Comparison of ENCODE assay signal across 8 cellular contexts in genomic region chr5:181259974-181260719, GRCh38. TPM values are rescaled to one million over a fixed set of nuclear protein-coding genes. Genes with fewer than 3 reads are reported as not detected.
DNase-seq lines count a peak whose midpoint lies in the region; ATAC-seq, FAIRE-seq and TF ChIP-seq lines count a peak whose summit lies in the region.

No MANE protein-coding gene starts in this region.

- peaks cover 26% of the 10 kb centered on the region for H4K20me1 ChIP-seq in GM23338 (replicated peaks; ENCODE audit: insufficient read depth)
- peaks cover 43% of the 10 kb centered on the region for H4K20me1 ChIP-seq in hepatocyte (ENCODE audit: insufficient read depth, poor library complexity, severe bottlenecking)

- TF ChIP-seq POLR2A in spleen (IDR thresholded peaks at IDR 0.05): no peak

- H3K79me2 ChIP-seq in GM23338 (replicated peaks; ENCODE audit: insufficient read depth): peaks cover 67% of the 10 kb centered on the region
- H3K79me2 ChIP-seq in hepatocyte: peaks cover 70% of the 10 kb centered on the region

- H3K9me3 ChIP-seq in hepatocyte (ENCODE audit: low read depth) (no peaks in the 10 kb centered on the region), spleen (no peaks in the 10 kb centered on the region)

- H3K4me1 ChIP-seq in GM23338 (ENCODE audit: insufficient read depth) (peaks cover 17% of the 10 kb centered on the region), hepatocyte (ENCODE audit: insufficient read depth) (peaks cover 24% of the 10 kb centered on the region), spleen (peaks cover 38 to 65% (median 58%) of the 10 kb centered on the region in 6 donors)

- DNase-seq in GM23338 (ENCODE audit: low spot score) (no peak), hepatocyte (ENCODE audit: low spot score) (no peak), spleen (peak; percentile 65), NCI-H345 treated with DMSO at 0.1 percent for 48 hours (lab: John Stamatoyannopoulos, UW; ENCODE audit: unreplicated experiment) (no peak), D721Med (ENCODE audit: insufficient read length, low spot score) (no peak)
- DNase-seq in stimulated activated naive CD4-positive, alpha-beta T cell (lab: John Stamatoyannopoulos, UW): no peak

- H3K27ac Mint-ChIP-seq in GM23338: peak overlapping the region; percentile 60

- H3K4me2 ChIP-seq in GM23338: peak overlapping the region; percentile 100
- peak overlapping the region; percentile 91 for H3K4me2 ChIP-seq in hepatocyte

- no peak for FAIRE-seq in D721Med (lab: Jason Lieb, UNC)

- peaks cover 32% of the 10 kb centered on the region for H3K36me3 Mint-ChIP-seq in GM23338 (ENCODE audit: low read depth)

- TF ChIP-seq CTCF in GM23338 (conservative IDR thresholded peaks at IDR 0.05; ENCODE audit: low read depth in 2 of 2) (no peak), WI38 (IDR thresholded peaks at IDR 0.05; ENCODE audit: low read depth, low read length) (no peak), hepatocyte (IDR thresholded peaks at IDR 0.05; ENCODE audit: poor library complexity) (no peak), spleen (IDR thresholded peaks at IDR 0.05 in 8 of 11, conservative IDR thresholded peaks at IDR 0.05 in 3 of 11) (no peak), D721Med (IDR thresholded peaks at IDR 0.05; ENCODE audit: insufficient read depth, missing control alignments) (no peak)

- H3K4me1 Mint-ChIP-seq in GM23338: peaks cover 17% of the 10 kb centered on the region

- peaks cover 11% of the 10 kb centered on the region for H3K27me3 Mint-ChIP-seq in GM23338 (ENCODE audit: insufficient read depth, low read depth, poor library complexity)

- ATAC-seq in GM23338 (no peak), GM19324 (IDR thresholded peaks at IDR 0.05; ENCODE audit: low FRiP score, unreplicated experiment) (no peak)

- H3K27me3 ChIP-seq in GM23338 (ENCODE audit: insufficient read depth): no peaks in the 10 kb centered on the region
- no peaks in the 10 kb centered on the region for H3K27me3 ChIP-seq in hepatocyte
- H3K27me3 ChIP-seq in spleen (replicated peaks in 1 of 7): no peaks in the 10 kb centered on the region

- 6% methylated on average over 26 of the region's 26 CpGs for WGBS in hepatocyte (ENCODE audit: low lambda C conversion rate, missing lambda C conversion rate)
- WGBS in spleen, 5 donors: 3 to 6% (median 4%) methylated on average over 26 of the region's 26 CpGs

- H3K9me2 ChIP-seq in GM23338 (ENCODE audit: insufficient read depth): no peaks in the 10 kb centered on the region
- no peaks in the 10 kb centered on the region for H3K9me2 ChIP-seq in hepatocyte (replicated peaks; ENCODE audit: insufficient read depth)

- H3K27ac ChIP-seq in GM23338 (ENCODE audit: low read depth) (peak overlapping the region; percentile 74; the same call in 1 of the 2 replicates), hepatocyte (peak overlapping the region; percentile 99), spleen (peak overlapping the region; percentile 93 to 100 (median 99))

- intact Hi-C loops in spleen (cut with DNase I; ENCODE audit: low total_unique reads): no loop called here

- peak overlapping the region; percentile 99 for H3K4me3 ChIP-seq in GM23338
- peak overlapping the region; percentile 79 for H3K4me3 ChIP-seq in WI38 (ENCODE audit: low read depth, low read length)
- H3K4me3 ChIP-seq in hepatocyte: peak overlapping the region; percentile 74
- peak overlapping the region; percentile 67 to 96 (median 80) for H3K4me3 ChIP-seq in spleen

- H3F3A ChIP-seq in GM23338 (replicated peaks; ENCODE audit: low read depth): peaks cover 22% of the 10 kb centered on the region

- H3K36me3 ChIP-seq in GM23338 (ENCODE audit: insufficient read depth): peaks cover 14% of the 10 kb centered on the region
- H3K36me3 ChIP-seq in hepatocyte (replicated peaks; ENCODE audit: insufficient read depth, low read depth): no peaks in the 10 kb centered on the region
- peaks cover 0 to 54% (median 10%) of the 10 kb centered on the region in 6 donors for H3K36me3 ChIP-seq in spleen

- peak overlapping the region; percentile 90 for H3K4me3 Mint-ChIP-seq in GM23338

- H2AFZ ChIP-seq in GM23338: peak overlapping the region; percentile 88; the same call in 1 of the 2 replicates
- peak overlapping the region; percentile 70 for H2AFZ ChIP-seq in hepatocyte

- no peaks in the 10 kb centered on the region for H3K9me3 Mint-ChIP-seq in GM23338

TF ChIP-seq in GM23338, 12 proteins besides CTCF, POLR2A, EP300 and RAD21 (continues in another document):
- TF ChIP-seq EZH2 (IDR thresholded peaks at IDR 0.05; ENCODE audit: low read depth, unreplicated experiment) (no peak), CREB1 (CRISPR knock-in tag; IDR thresholded peaks at IDR 0.05; ENCODE audit: low read depth) (no peak), STAT1 (IDR thresholded peaks at IDR 0.05; ENCODE audit: unreplicated experiment) (no peak), ZNF331 (CRISPR knock-in tag; IDR thresholded peaks at IDR 0.05; ENCODE audit: low read depth) (no peak), POLR2AphosphoS5 (IDR thresholded peaks at IDR 0.05; ENCODE audit: low read depth) (no peak), EZH2phosphoT487 (IDR thresholded peaks at IDR 0.05; ENCODE audit: unreplicated experiment) (no peak)

RNA-seq across cellular contexts. Expression of gene TRIM52, which starts 0.8 kb away (rescaled TPM):
- total RNA-seq in GM23338 (2014; rRNA removed; shearing (Covaris generic)): 2.9 and 6.2 TPM in 2 replicates
- 4.1 and 8.1 TPM in 2 replicates for polyA plus RNA-seq in GM23338 (2016; fragmentation: Nextera tagmentation; extraction: Ambion mirVana)
- total RNA-seq in hepatocyte: 6.1 and 13.2 TPM in 2 replicates
- polyA plus RNA-seq in hepatocyte: 6.5 and 9.9 TPM in 2 replicates
- total RNA-seq in spleen: 10 to 100 TPM; 18.9 to 44.0 (median 22.5) TPM
- polyA plus RNA-seq in spleen: 10 to 100 TPM; 11.6 to 19.7 (median 18.4) TPM

RNA-seq across cellular contexts. Expression of gene RACK1, which starts 16.4 kb away (rescaled TPM):
- 4,589 and 4,798 TPM in 2 replicates for total RNA-seq in GM23338 (2014; rRNA removed; shearing (Covaris generic))
- polyA plus RNA-seq in GM23338 (2016; fragmentation: Nextera tagmentation; extraction: Ambion mirVana): 2,372 and 2,567 TPM in 2 replicates
- total RNA-seq in hepatocyte: 2,199 and 2,553 TPM in 2 replicates
- 680 TPM in 2 replicates for polyA plus RNA-seq in hepatocyte
- 1,000 to 10,000 TPM; 1,202 to 2,949 (median 1,651) TPM for total RNA-seq in spleen
- polyA plus RNA-seq in spleen: 1,000 to 10,000 TPM; 2,379 to 3,598 (median 2,966) TPM

RNA-seq across cellular contexts. Expression of gene TRIM41, which starts 37.1 kb away (rescaled TPM):
- total RNA-seq in GM23338 (2014; rRNA removed; shearing (Covaris generic)): 8.7 and 9.7 TPM in 2 replicates
- polyA plus RNA-seq in GM23338 (2016; fragmentation: Nextera tagmentation; extraction: Ambion mirVana) (6.2 and 7.3 TPM in 2 replicates), hepatocyte (1.7 and 2.0 TPM in 2 replicates), spleen (10 to 100 TPM; 12.5 to 25.0 (median 24.1) TPM)
- total RNA-seq in hepatocyte (11.9 and 14.9 TPM in 2 replicates), spleen (10 to 100 TPM; 14.3 to 34.1 (median 26.6) TPM)

RNA-seq across cellular contexts. Expression of gene TRIM7, which starts 55.2 kb away (rescaled TPM):
- total RNA-seq in GM23338 (2014; rRNA removed; shearing (Covaris generic)): 0.56 and 0.66 TPM in 2 replicates
- polyA plus RNA-seq in GM23338 (2016; fragmentation: Nextera tagmentation; extraction: Ambion mirVana) (0.37 and 0.53 TPM in 2 replicates), hepatocyte (0.35 TPM in 1 of 2 replicates, not detected in the other), spleen (1 to 10 TPM; 1.0 to 1.3 (median 1.2) TPM)
- total RNA-seq in hepatocyte (not detected in 2 replicates), spleen (1 to 10 TPM in 6 of 7 donors, under 1 TPM in 1; 0.81 to 3.9 (median 1.9) TPM)
